ENCODE assay signal across 18 cellular contexts in genomic region chr22:27130949-27131745, GRCh38.
"Had no signal": no experiment of that assay in that cellular context is flagged by ENCODE, and none has a peak within 500 bp of the region (broad histone marks: within the 10 kb centered on the region; RNA-seq: fewer than 3 reads in every experiment).

No MANE protein-coding gene starts in this region.

- H3K27me3 ChIP-seq: foreskin keratinocyte, tibial nerve had no signal

- H3K4me1 ChIP-seq: breast epithelium had no signal

- H3K4me1 Mint-ChIP-seq: activated B cell treated with CpG ODN at 0.5 μM for 24 hours; stimulated activated memory B cell treated with anti-CD40 and anti-IgM and Interleukin-4, amounts not matched to agents 10 μg/mL and 1 μg/mL and 100 μg/mL, for 72 hours had no signal

- H3K9me3 Mint-ChIP-seq: activated B cell treated with CpG ODN at 0.5 μM for 24 hours; activated CD4-positive, alpha-beta T cell treated with anti-CD3 and anti-CD28 coated beads, Interleukin-2, amount 10 ng/mL, durations not matched to agents 7 days and 5 days; activated naive CD4-positive, alpha-beta T cell treated with anti-CD3 and anti-CD28 coated beads for 36 hours had no signal

- FAIRE-seq: islet of Langerhans had no signal

- H3K27ac Mint-ChIP-seq: activated B cell treated with CpG ODN at 0.5 μM for 24 hours; activated CD4-positive, alpha-beta T cell treated with anti-CD3 and anti-CD28 coated beads, Interleukin-2, amount 10 ng/mL, durations not matched to agents 7 days and 5 days; activated naive CD4-positive, alpha-beta T cell treated with anti-CD3 and anti-CD28 coated beads for 36 hours; nephron progenitor cell; stimulated activated memory B cell treated with anti-CD40 and anti-IgM and Interleukin-4, amounts not matched to agents 10 μg/mL and 1 μg/mL and 100 μg/mL, for 72 hours had no signal

- H3K9me3 ChIP-seq: adrenal gland, breast epithelium had no signal

- H3K27ac ChIP-seq: adrenal gland, breast epithelium, foreskin keratinocyte, left lung, spleen, tibial nerve had no signal

- H3K4me3 ChIP-seq: adrenal gland, breast epithelium, left lung, spleen, tibial nerve had no signal

- ATAC-seq: foreskin keratinocyte; left lung; sciatic nerve; stimulated activated memory B cell treated with anti-CD40 and anti-IgM and Interleukin-4, amounts not matched to agents 10 μg/mL and 1 μg/mL and 100 μg/mL, for 72 hours had no signal

- H3K36me3 Mint-ChIP-seq: stimulated activated memory B cell treated with anti-CD40 and anti-IgM and Interleukin-4, amounts not matched to agents 10 μg/mL and 1 μg/mL and 100 μg/mL, for 72 hours had no signal

- H3K4me3 Mint-ChIP-seq: activated B cell treated with CpG ODN at 0.5 μM for 24 hours; activated CD4-positive, alpha-beta T cell treated with anti-CD3 and anti-CD28 coated beads, Interleukin-2, amount 10 ng/mL, durations not matched to agents 7 days and 5 days; activated naive CD4-positive, alpha-beta T cell treated with anti-CD3 and anti-CD28 coated beads for 36 hours; nephron progenitor cell; stimulated activated memory B cell treated with anti-CD40 and anti-IgM and Interleukin-4, amounts not matched to agents 10 μg/mL and 1 μg/mL and 100 μg/mL, for 72 hours had no signal

- DNase-seq: activated B cell treated with CpG ODN at 0.5 μM for 24 hours; activated CD4-positive, alpha-beta T cell treated with anti-CD3 and anti-CD28 coated beads, Interleukin-2, amount 10 ng/mL, durations not matched to agents 7 days and 5 days; activated CD8-positive, alpha-beta memory T cell treated with anti-CD3 and anti-CD28 coated beads for 24 hours; activated naive CD4-positive, alpha-beta T cell treated with anti-CD3 and anti-CD28 coated beads for 36 hours; adrenal gland; foreskin keratinocyte; head of caudate nucleus; left lung; mesendoderm; nephron progenitor cell; spleen; stimulated activated CD4-positive, alpha-beta T cell treated with anti-CD3 and anti-CD28 coated beads, Interleukin-1b, Interleukin-23, amount 100 ng/mL, for 48 hours; T-helper 1 cell had no signal

- H3K36me3 ChIP-seq: adrenal gland, breast epithelium, left lung, spleen, tibial nerve had no signal
